ENCODE assay signal across 12 cellular contexts in genomic region chr4:997375-998071, GRCh38. TPM values are rescaled to one million over a fixed set of nuclear protein-coding genes. Genes with fewer than 3 reads are reported as not detected.
DNase-seq lines count a peak whose midpoint lies in the region; ATAC-seq and TF ChIP-seq lines count a peak whose summit lies in the region.
"Had no signal": no experiment of that assay in that cellular context is flagged by ENCODE, and none has a peak within 500 bp of the region (broad histone marks: within the 10 kb centered on the region; RNA-seq: fewer than 3 reads in every experiment).

No MANE protein-coding gene starts in this region.

- H3K27ac ChIP-seq in right lobe of liver (no peak overlapping the region), thymus (ENCODE audit: low read depth) (no peak overlapping the region)

- TF ChIP-seq POLR2A in right lobe of liver (IDR thresholded peaks at IDR 0.05): no peak

- H3K36me3 ChIP-seq in right lobe of liver: no peaks in the 10 kb centered on the region
- H3K36me3 ChIP-seq in thymus (ENCODE audit: control insufficient read depth, insufficient read depth): no peaks in the 10 kb centered on the region

- H3K9me3 ChIP-seq in right lobe of liver (no peaks in the 10 kb centered on the region), thymus (ENCODE audit: control insufficient read depth) (no peaks in the 10 kb centered on the region)

- no peak for DNase-seq in activated CD8-positive, alpha-beta T cell treated with anti-CD3 and anti-CD28 coated beads for 36 hours
- DNase-seq in activated CD8-positive, alpha-beta T cell treated with anti-CD3 and anti-CD28 coated beads, Interleukin-2, amount 10 ng/mL, durations not matched to agents 7 days and 5 days: no peak
- no peak for DNase-seq in choroid plexus epithelial cell (ENCODE audit: low read depth)
- no peak for DNase-seq in right lobe of liver
- DNase-seq in activated CD8-positive, alpha-beta memory T cell treated with anti-CD3 and anti-CD28 coated beads, Interleukin-2, amount 50 U/mL, for 4 hours: no peak
- DNase-seq in activated CD4-positive, alpha-beta T cell treated with anti-CD3 and anti-CD28 coated beads, Interleukin-2, amount 10 ng/mL, durations not matched to agents 24 days and 14 days: no peak
- DNase-seq: CD8-positive, alpha-beta memory T cell; RPMI8226 had no signal

- no peak overlapping the region for H3K4me3 Mint-ChIP-seq in activated CD8-positive, alpha-beta T cell treated with anti-CD3 and anti-CD28 coated beads for 36 hours
- H3K4me3 Mint-ChIP-seq in activated CD8-positive, alpha-beta T cell treated with anti-CD3 and anti-CD28 coated beads, Interleukin-2, amount 10 ng/mL, durations not matched to agents 7 days and 5 days: no peak overlapping the region
- no peak overlapping the region for H3K4me3 Mint-ChIP-seq in activated CD4-positive, alpha-beta T cell treated with anti-CD3 and anti-CD28 coated beads, Interleukin-2, amount 10 ng/mL, durations not matched to agents 24 days and 14 days
- H3K4me3 Mint-ChIP-seq: activated naive CD4-positive, alpha-beta T cell treated with anti-CD3 and anti-CD28 coated beads, Interleukin-2, amount 50 U/mL, for 24 hours had no signal

- H3K4me3 ChIP-seq in choroid plexus epithelial cell (ENCODE audit: low read depth, low read length) (peak overlapping the region; percentile 32), right lobe of liver (peak overlapping the region in 2 of 3 donors; percentile 16 to 23), thymus (ENCODE audit: low read length) (peak overlapping the region; percentile 17)

- no peak overlapping the region for H3K27ac Mint-ChIP-seq in activated CD8-positive, alpha-beta T cell treated with anti-CD3 and anti-CD28 coated beads for 36 hours
- H3K27ac Mint-ChIP-seq in activated CD8-positive, alpha-beta T cell treated with anti-CD3 and anti-CD28 coated beads, Interleukin-2, amount 10 ng/mL, durations not matched to agents 7 days and 5 days: no peak overlapping the region
- no peak overlapping the region for H3K27ac Mint-ChIP-seq in activated CD4-positive, alpha-beta T cell treated with anti-CD3 and anti-CD28 coated beads, Interleukin-2, amount 10 ng/mL, durations not matched to agents 24 days and 14 days
- H3K27ac Mint-ChIP-seq: CD8-positive, alpha-beta memory T cell had no signal

- H3K4me1 ChIP-seq in right lobe of liver (peaks cover 0 to 15% (median 3%) of the 10 kb centered on the region in 4 donors), thymus (ENCODE audit: control insufficient read depth, insufficient read depth, low read length) (no peaks in the 10 kb centered on the region)

- POLR2A ChIA-PET in activated CD8-positive, alpha-beta T cell treated with anti-CD3 and anti-CD28 coated beads for 36 hours (lab: Charles Lee): no interaction called here
- POLR2A ChIA-PET in activated CD8-positive, alpha-beta T cell treated with anti-CD3 and anti-CD28 coated beads, Interleukin-2, amount 10 ng/mL, durations not matched to agents 7 days and 5 days (lab: Charles Lee): no interaction called here

- CTCF ChIA-PET in activated CD8-positive, alpha-beta T cell treated with anti-CD3 and anti-CD28 coated beads for 36 hours (lab: Charles Lee): no interaction called here
- CTCF ChIA-PET in activated CD8-positive, alpha-beta T cell treated with anti-CD3 and anti-CD28 coated beads, Interleukin-2, amount 10 ng/mL, durations not matched to agents 7 days and 5 days (lab: Charles Lee): no interaction called here

- 7% methylated on average over 8 of the region's 68 CpGs for WGBS in right lobe of liver (ENCODE audit: insufficient coverage, low coverage, low lambda C conversion rate, missing lambda C conversion rate)
- WGBS in thymus: 3% methylated on average over 68 of the region's 68 CpGs

- no peaks in the 10 kb centered on the region for H3K9me3 Mint-ChIP-seq in activated CD8-positive, alpha-beta T cell treated with anti-CD3 and anti-CD28 coated beads for 36 hours
- H3K9me3 Mint-ChIP-seq in activated CD8-positive, alpha-beta T cell treated with anti-CD3 and anti-CD28 coated beads, Interleukin-2, amount 10 ng/mL, durations not matched to agents 7 days and 5 days (ENCODE audit: insufficient read depth): no peaks in the 10 kb centered on the region
- no peaks in the 10 kb centered on the region for H3K9me3 Mint-ChIP-seq in activated CD4-positive, alpha-beta T cell treated with anti-CD3 and anti-CD28 coated beads, Interleukin-2, amount 10 ng/mL, durations not matched to agents 24 days and 14 days
- H3K9me3 Mint-ChIP-seq: activated naive CD4-positive, alpha-beta T cell treated with anti-CD3 and anti-CD28 coated beads, Interleukin-2, amount 50 U/mL, for 24 hours; CD8-positive, alpha-beta memory T cell had no signal

- intact Hi-C loops in activated CD8-positive, alpha-beta T cell treated with anti-CD3 and anti-CD28 coated beads for 36 hours (cut with micrococcal nuclease): no loop called here
- intact Hi-C loops in right lobe of liver (cut with DNase I): no loop called here
- intact Hi-C loops in activated CD4-positive, alpha-beta T cell treated with anti-CD3 and anti-CD28 coated beads, Interleukin-2, amount 10 ng/mL, durations not matched to agents 24 days and 14 days (cut with micrococcal nuclease): no loop called here

- H3K36me3 Mint-ChIP-seq in activated CD8-positive, alpha-beta T cell treated with anti-CD3 and anti-CD28 coated beads for 36 hours (ENCODE audit: low read depth): no peaks in the 10 kb centered on the region
- H3K36me3 Mint-ChIP-seq in activated CD8-positive, alpha-beta T cell treated with anti-CD3 and anti-CD28 coated beads, Interleukin-2, amount 10 ng/mL, durations not matched to agents 7 days and 5 days (ENCODE audit: low read depth): no peaks in the 10 kb centered on the region
- no peaks in the 10 kb centered on the region for H3K36me3 Mint-ChIP-seq in activated CD4-positive, alpha-beta T cell treated with anti-CD3 and anti-CD28 coated beads, Interleukin-2, amount 10 ng/mL, durations not matched to agents 24 days and 14 days (ENCODE audit: low read depth)
- H3K36me3 Mint-ChIP-seq: activated naive CD4-positive, alpha-beta T cell treated with anti-CD3 and anti-CD28 coated beads, Interleukin-2, amount 50 U/mL, for 24 hours; CD8-positive, alpha-beta memory T cell had no signal

- TF ChIP-seq CTCF in activated CD8-positive, alpha-beta T cell treated with anti-CD3 and anti-CD28 coated beads for 36 hours (IDR thresholded peaks at IDR 0.05): no peak
- TF ChIP-seq CTCF in choroid plexus epithelial cell (conservative IDR thresholded peaks at IDR 0.05; ENCODE audit: low read depth, low read length): no peak
- no peak for TF ChIP-seq CTCF in right lobe of liver (IDR thresholded peaks at IDR 0.05)

- H3K27me3 ChIP-seq in right lobe of liver (peaks cover 0 to 5% of the 10 kb centered on the region in 2 donors), thymus (ENCODE audit: control insufficient read depth, insufficient read depth) (peaks cover 52% of the 10 kb centered on the region)

- H3K27me3 Mint-ChIP-seq in activated CD8-positive, alpha-beta T cell treated with anti-CD3 and anti-CD28 coated beads for 36 hours: peaks cover 27% of the 10 kb centered on the region
- H3K27me3 Mint-ChIP-seq in activated CD8-positive, alpha-beta T cell treated with anti-CD3 and anti-CD28 coated beads, Interleukin-2, amount 10 ng/mL, durations not matched to agents 7 days and 5 days (ENCODE audit: low read depth): peaks cover 31% of the 10 kb centered on the region
- peaks cover 30% of the 10 kb centered on the region for H3K27me3 Mint-ChIP-seq in activated CD4-positive, alpha-beta T cell treated with anti-CD3 and anti-CD28 coated beads, Interleukin-2, amount 10 ng/mL, durations not matched to agents 24 days and 14 days

- ATAC-seq in activated CD8-positive, alpha-beta T cell treated with anti-CD3 and anti-CD28 coated beads for 36 hours: peak; percentile 31
- ATAC-seq in activated CD8-positive, alpha-beta T cell treated with anti-CD3 and anti-CD28 coated beads, Interleukin-2, amount 10 ng/mL, durations not matched to agents 7 days and 5 days: no peak
- no peak for ATAC-seq in right lobe of liver
- no peak for ATAC-seq in HG02840 (IDR thresholded peaks at IDR 0.05; ENCODE audit: low FRiP score, unreplicated experiment)

- H3K4me1 Mint-ChIP-seq in activated CD8-positive, alpha-beta T cell treated with anti-CD3 and anti-CD28 coated beads for 36 hours (ENCODE audit: low read depth): no peaks in the 10 kb centered on the region
- H3K4me1 Mint-ChIP-seq in activated CD8-positive, alpha-beta T cell treated with anti-CD3 and anti-CD28 coated beads, Interleukin-2, amount 10 ng/mL, durations not matched to agents 7 days and 5 days (ENCODE audit: low read depth): no peaks in the 10 kb centered on the region
- H3K4me1 Mint-ChIP-seq in activated CD4-positive, alpha-beta T cell treated with anti-CD3 and anti-CD28 coated beads, Interleukin-2, amount 10 ng/mL, durations not matched to agents 24 days and 14 days: no peaks in the 10 kb centered on the region

RNA-seq across cellular contexts. Expression of gene SLC26A1, which starts 4.3 kb away (rescaled TPM):
- total RNA-seq in activated CD8-positive, alpha-beta T cell treated with anti-CD3 and anti-CD28 coated beads for 36 hours: under 1 TPM in 1 of 2 experiments, not detected in 1; 0.27 TPM
- total RNA-seq in activated CD8-positive, alpha-beta T cell treated with anti-CD3 and anti-CD28 coated beads, Interleukin-2, amount 10 ng/mL, durations not matched to agents 7 days and 5 days: under 1 TPM in 1 of 2 experiments, not detected in 1; 0.45 TPM
- 10 to 100 TPM in 5 of 6 experiments, 1 to 10 TPM in 1; 9.6 to 30.9 (median 23.0) TPM for total RNA-seq in right lobe of liver
- 0.41 TPM for polyA plus RNA-seq in thymus
- 0.26 TPM in 1 of 2 replicates, not detected in the other for total RNA-seq in activated CD4-positive, alpha-beta T cell treated with anti-CD3 and anti-CD28 coated beads, Interleukin-2, amount 10 ng/mL, durations not matched to agents 24 days and 14 days
- total RNA-seq: CD8-positive, alpha-beta memory T cell had no signal
- polyA plus RNA-seq: keratinocyte had no signal

RNA-seq across cellular contexts. Expression of gene IDUA, which starts 10.7 kb away (rescaled TPM):
- 1 to 10 TPM; 4.8 to 5.4 TPM for total RNA-seq in activated CD8-positive, alpha-beta T cell treated with anti-CD3 and anti-CD28 coated beads for 36 hours
- 10 to 100 TPM; 19.0 to 20.9 TPM for total RNA-seq in activated CD8-positive, alpha-beta T cell treated with anti-CD3 and anti-CD28 coated beads, Interleukin-2, amount 10 ng/mL, durations not matched to agents 7 days and 5 days
- total RNA-seq in right lobe of liver: 10 to 100 TPM in 3 of 6 experiments, 1 to 10 TPM in 3; 4.7 to 15.1 (median 11.0) TPM
- 27.4 TPM for polyA plus RNA-seq in thymus
- 30.4 and 31.2 TPM in 2 replicates for total RNA-seq in activated CD4-positive, alpha-beta T cell treated with anti-CD3 and anti-CD28 coated beads, Interleukin-2, amount 10 ng/mL, durations not matched to agents 24 days and 14 days

RNA-seq across cellular contexts. Expression of gene FGFRL1, which starts 13.9 kb away (rescaled TPM):
- total RNA-seq in activated CD8-positive, alpha-beta T cell treated with anti-CD3 and anti-CD28 coated beads for 36 hours: 10 to 100 TPM; 16.2 to 18.0 TPM
- total RNA-seq in activated CD8-positive, alpha-beta T cell treated with anti-CD3 and anti-CD28 coated beads, Interleukin-2, amount 10 ng/mL, durations not matched to agents 7 days and 5 days: 10 to 100 TPM in 1 of 2 experiments, 1 to 10 TPM in 1; 8.1 to 10.1 TPM
- 10 to 100 TPM; 27.9 to 60.1 (median 45.7) TPM for total RNA-seq in right lobe of liver
- 6.2 TPM for polyA plus RNA-seq in thymus
- total RNA-seq in activated CD4-positive, alpha-beta T cell treated with anti-CD3 and anti-CD28 coated beads, Interleukin-2, amount 10 ng/mL, durations not matched to agents 24 days and 14 days: 18.2 and 18.9 TPM in 2 replicates

RNA-seq across cellular contexts. Expression of gene DGKQ, which starts 24.2 kb away (rescaled TPM):
- 10 to 100 TPM; 14.3 to 16.7 TPM for total RNA-seq in activated CD8-positive, alpha-beta T cell treated with anti-CD3 and anti-CD28 coated beads for 36 hours
- 10 to 100 TPM; 15.9 to 16.2 TPM for total RNA-seq in activated CD8-positive, alpha-beta T cell treated with anti-CD3 and anti-CD28 coated beads, Interleukin-2, amount 10 ng/mL, durations not matched to agents 7 days and 5 days
- total RNA-seq in right lobe of liver: 10 to 100 TPM in 1 of 6 experiments, 1 to 10 TPM in 5; 4.6 to 10.5 (median 5.7) TPM
- polyA plus RNA-seq in thymus: 24.1 TPM
- 15.2 and 16.6 TPM in 2 replicates for total RNA-seq in activated CD4-positive, alpha-beta T cell treated with anti-CD3 and anti-CD28 coated beads, Interleukin-2, amount 10 ng/mL, durations not matched to agents 24 days and 14 days
